In genomic region chr13:113742000-113742441, GRCh38 we compare ENCODE assay signal across 1 cellular context.
A peak's percentile ranks its signal among the peaks of the same experiment; 100 is the strongest.
TF ChIP-seq lines count a peak whose summit lies in the region.

No MANE protein-coding gene starts in this region.

TF ChIP-seq in H1, 55 proteins besides CTCF, POLR2A, EP300 and RAD21 (continued from another document):
- TF ChIP-seq USF2 (IDR thresholded peaks at IDR 0.05; ENCODE audit: low read length) (peak; percentile 82), HDAC6 (IDR thresholded peaks at IDR 0.05; ENCODE audit: low read depth, low read length) (no peak), MAX (IDR thresholded peaks at IDR 0.05) (peak; percentile 66; the same call in 1 of the 2 replicates)
